In the genomic region with DNA sequence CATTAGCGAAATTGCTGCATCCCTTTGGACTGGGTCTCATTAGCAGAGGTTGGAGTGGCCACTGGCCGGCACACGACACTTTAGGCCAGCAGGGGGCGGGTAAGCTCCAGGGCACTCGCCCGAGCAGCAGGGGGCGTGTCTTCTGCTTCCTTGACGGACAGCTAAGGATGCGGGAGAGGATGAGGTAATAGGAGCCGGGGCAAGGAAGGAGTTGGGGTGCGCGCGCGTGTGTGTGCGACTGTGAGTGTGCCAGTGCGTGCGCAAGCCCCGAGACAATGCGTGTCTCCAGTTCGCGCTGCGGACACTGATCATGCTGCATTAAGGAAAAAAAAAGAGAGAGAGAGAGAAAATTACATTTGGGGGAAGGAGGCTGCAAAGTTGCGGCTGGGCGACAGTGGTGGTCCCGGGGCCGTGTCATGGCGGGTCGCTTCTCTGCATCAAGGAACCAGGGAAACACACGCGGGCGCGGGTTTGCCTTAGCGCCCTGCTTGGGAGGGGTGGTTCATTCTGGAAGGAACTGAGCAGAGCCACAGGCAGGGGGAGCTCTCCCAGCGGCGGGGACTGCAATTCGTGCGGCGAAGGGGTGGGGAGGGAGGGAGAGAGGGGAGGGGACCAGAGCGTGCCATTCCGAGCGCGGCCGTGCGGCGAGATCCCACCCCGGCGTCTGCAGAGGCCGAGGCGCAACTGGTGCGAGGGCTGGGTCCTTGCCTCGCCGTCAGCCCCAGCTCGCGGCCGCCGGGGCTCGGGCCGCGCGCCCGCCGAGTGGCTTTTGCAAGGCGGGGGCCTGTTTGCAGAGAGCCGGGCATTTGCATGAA, we compare ENCODE assay signal across 8 cellular contexts. TPM values are rescaled to one million over a fixed set of nuclear protein-coding genes. Genes with fewer than 3 reads are reported as not detected.
DNase-seq lines count a peak whose midpoint lies in the region; ATAC-seq and TF ChIP-seq lines count a peak whose summit lies in the region.

A gene (plus strand): TSS at position 625 of the 815 bp plus-strand sequence. CDS start 464 bp downstream, outside the sequence.

- H3K9me3 ChIP-seq in DOHH2 (ENCODE audit: control insufficient read depth, insufficient read depth, low read length), result no peaks in the 10 kb centered on the region

- TF ChIP-seq CTCF in DOHH2 (IDR thresholded peaks at IDR 0.05; ENCODE audit: low read depth, low read length, poor library complexity, severe bottlenecking), result peak; percentile 82
- TF ChIP-seq CTCF in fibroblast of the aortic adventitia (IDR thresholded peaks at IDR 0.05; ENCODE audit: insufficient read depth, low read length), result peak; percentile 99
- peak; percentile 81 for TF ChIP-seq CTCF in nephron progenitor cell (IDR thresholded peaks at IDR 0.05)

- H3K36me3 ChIP-seq in DOHH2 (ENCODE audit: control insufficient read depth, low read length), result no peaks in the 10 kb centered on the region

- H3K79me2 ChIP-seq in DOHH2 (ENCODE audit: control insufficient read depth, low read length), result no peaks in the 10 kb centered on the region

- no peaks in the 10 kb centered on the region for H3K9me3 Mint-ChIP-seq in nephron progenitor cell
- H3K9me3 Mint-ChIP-seq in stimulated activated naive CD8-positive, alpha-beta T cell treated with anti-CD3 and anti-CD28 coated beads, Interleukin-15, Interleukin-2, amounts not matched to agents 100 ng/mL and 50 ng/mL, for 24 hours, result no peaks in the 10 kb centered on the region

- peak within 1 kb of the TSS; percentile 98 for H3K4me3 ChIP-seq in DOHH2 (ENCODE audit: low read length)
- H3K4me3 ChIP-seq in fibroblast of the aortic adventitia (ENCODE audit: low read depth, low read length), result peak within 1 kb of the TSS; percentile 75

- H4K20me1 ChIP-seq in DOHH2 (ENCODE audit: control insufficient read depth, insufficient read depth, low read depth, low read length), result no peaks in the 10 kb centered on the region; the same call in 1 of the 2 replicates

- H3K36me3 Mint-ChIP-seq in nephron progenitor cell (ENCODE audit: low read depth), result no peaks in the 10 kb centered on the region
- H3K36me3 Mint-ChIP-seq in stimulated activated naive CD8-positive, alpha-beta T cell treated with anti-CD3 and anti-CD28 coated beads, Interleukin-15, Interleukin-2, amounts not matched to agents 100 ng/mL and 50 ng/mL, for 24 hours (ENCODE audit: low read depth), result no peaks in the 10 kb centered on the region

- ATAC-seq in GM21723 (IDR thresholded peaks at IDR 0.05; ENCODE audit: unreplicated experiment), result peak; percentile 84

- DNase-seq in KBM-7 (peak; percentile 95), RPMI8226 (peak; percentile 90), fibroblast of the aortic adventitia (ENCODE audit: low read depth) (peak; percentile 84), nephron progenitor cell (peak; percentile 97)
- peak; percentile 82 for DNase-seq in activated T-helper 9 cell treated with anti-CD3 and anti-CD28 coated beads, Interleukin-2, amount 50 U/mL, for 16 hours (ENCODE audit: low read depth)

- peaks cover 21% of the 10 kb centered on the region for H3K4me1 ChIP-seq in DOHH2 (ENCODE audit: control insufficient read depth, low read length)

- no peaks in the 10 kb centered on the region for H3K9me2 ChIP-seq in DOHH2 (replicated peaks; ENCODE audit: control insufficient read depth, low read length)

- H3K27me3 Mint-ChIP-seq in nephron progenitor cell (ENCODE audit: low read depth, poor library complexity), result peaks cover 10% of the 10 kb centered on the region
- peaks cover 19% of the 10 kb centered on the region for H3K27me3 Mint-ChIP-seq in stimulated activated naive CD8-positive, alpha-beta T cell treated with anti-CD3 and anti-CD28 coated beads, Interleukin-15, Interleukin-2, amounts not matched to agents 100 ng/mL and 50 ng/mL, for 24 hours

- peaks cover 34% of the 10 kb centered on the region for H3K4me1 Mint-ChIP-seq in nephron progenitor cell
- H3K4me1 Mint-ChIP-seq in stimulated activated naive CD8-positive, alpha-beta T cell treated with anti-CD3 and anti-CD28 coated beads, Interleukin-15, Interleukin-2, amounts not matched to agents 100 ng/mL and 50 ng/mL, for 24 hours (ENCODE audit: low read depth), result peaks cover 14% of the 10 kb centered on the region

- H3F3A ChIP-seq in DOHH2 (ENCODE audit: control insufficient read depth, insufficient read depth), result no peaks in the 10 kb centered on the region

- H3K4me3 Mint-ChIP-seq in nephron progenitor cell, result peak within 1 kb of the TSS; percentile 94
- peak within 1 kb of the TSS; percentile 78 for H3K4me3 Mint-ChIP-seq in stimulated activated naive CD8-positive, alpha-beta T cell treated with anti-CD3 and anti-CD28 coated beads, Interleukin-15, Interleukin-2, amounts not matched to agents 100 ng/mL and 50 ng/mL, for 24 hours

- H3K27ac ChIP-seq in DOHH2 (ENCODE audit: low read depth, low read length), result peak within 1 kb of the TSS; percentile 22; the same call in 1 of the 2 replicates

- no peak within 1 kb of the TSS for H3K27ac Mint-ChIP-seq in nephron progenitor cell
- H3K27ac Mint-ChIP-seq in stimulated activated naive CD8-positive, alpha-beta T cell treated with anti-CD3 and anti-CD28 coated beads, Interleukin-15, Interleukin-2, amounts not matched to agents 100 ng/mL and 50 ng/mL, for 24 hours, result no peak within 1 kb of the TSS

- peak within 1 kb of the TSS; percentile 99 for H3K4me2 ChIP-seq in DOHH2 (ENCODE audit: low read length)

- peaks cover 37% of the 10 kb centered on the region for H3K27me3 ChIP-seq in DOHH2 (ENCODE audit: control insufficient read depth, low read length)

- in situ Hi-C loops in KBM-7 (cut with MboI; ENCODE audit: low pct_unique_long_range_greater_than_20kb, low sequenced_read_pairs), result no loop called here

RNA-seq across cellular contexts. Expression of the gene that starts here (rescaled TPM):
- total RNA-seq in fibroblast of the aortic adventitia (ENCODE audit: low replicate concordance), result 0.18 and 0.57 TPM in 2 replicates

Comparison
In these comparisons a context has a peak if more than half of its experiments do, and no peak if none do; other contexts are left out.
1. Peak in every context shown above with its lines: DNase-seq, ATAC-seq, H3K4me3 ChIP-seq and H3K27ac ChIP-seq.
2. Peak in DNase-seq and H3K4me3 ChIP-seq in fibroblast of the aortic adventitia; RNA of the gene not detected or under 1 TPM.